In the genomic region with DNA sequence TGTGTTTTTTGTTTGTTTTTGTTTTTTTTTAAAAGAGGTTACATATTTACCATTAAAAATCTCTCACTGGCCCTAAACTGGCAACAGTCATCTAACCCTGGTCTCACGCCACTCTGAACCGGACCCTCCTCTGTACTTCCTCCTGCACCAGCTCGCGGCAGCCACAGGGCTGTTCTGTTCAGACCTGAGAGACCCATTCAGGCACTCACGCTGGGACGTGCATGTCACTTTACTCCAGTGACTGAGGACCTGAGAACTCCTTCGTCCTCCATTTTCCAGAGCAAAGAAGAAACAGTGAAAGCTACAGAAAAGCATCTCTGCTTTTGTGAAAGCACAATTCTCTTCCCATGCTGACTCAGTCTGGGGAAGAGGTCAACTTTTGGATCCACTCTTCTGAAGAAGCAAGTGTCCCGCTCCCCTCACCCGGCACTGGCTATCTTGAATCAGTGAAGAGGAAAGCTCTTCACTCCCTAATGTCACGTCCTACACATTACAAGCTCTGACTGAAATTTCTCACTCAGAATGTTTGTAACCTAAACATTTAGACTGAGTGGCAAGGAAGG, we compare ENCODE assay signal across 8 cellular contexts. TPM values are rescaled to one million over a fixed set of nuclear protein-coding genes. Genes with fewer than 3 reads are reported as not detected.
DNase-seq lines count a peak whose midpoint lies in the region; ATAC-seq, FAIRE-seq and TF ChIP-seq lines count a peak whose summit lies in the region.

No MANE protein-coding gene starts in this region.

- H3K4me1 ChIP-seq in HCT116 (ENCODE audit: control insufficient read depth in 1 of 2, insufficient read depth in 2 of 2, low read length in 2 of 2) (peaks cover 35 to 69% of the 10 kb centered on the region in 2 experiments), right atrium auricular region (peaks cover 0 to 22% of the 10 kb centered on the region in 2 donors), thyroid gland (peaks cover 28 to 38% of the 10 kb centered on the region in 2 donors)

- H2AFZ ChIP-seq in HCT116 (ENCODE audit: low read depth, low read length, poor library complexity, severe bottlenecking): no peak overlapping the region

- peaks cover 84% of the 10 kb centered on the region for H3K79me2 ChIP-seq in HCT116 (ENCODE audit: insufficient read depth, low read length)

- TF ChIP-seq RAD21 in HCT116 (IDR thresholded peaks at IDR 0.05; ENCODE audit: low read depth): no peak

- H3K4me2 ChIP-seq in HCT116 (ENCODE audit: low read length): no peak overlapping the region

- TF ChIP-seq CTCF in HCT116 (IDR thresholded peaks at IDR 0.05 in 2 of 3, conservative IDR thresholded peaks at IDR 0.05 in 1 of 3; ENCODE audit: borderline replicate concordance in 1 of 3, insufficient read depth in 1 of 3, low read depth in 2 of 3, low read length in 2 of 3) (no peak), right atrium auricular region (IDR thresholded peaks at IDR 0.05) (no peak), thyroid gland (IDR thresholded peaks at IDR 0.05) (peak in 1 of 6 experiments; percentile 21)

- H3K9me2 ChIP-seq in HCT116 (ENCODE audit: insufficient read depth): no peaks in the 10 kb centered on the region

- RAD21 ChIA-PET in HCT116 (lab: Charles Lee; ENCODE audit: low non-redundant PET in 1 of 2, low total read pairs in 2 of 2, uncharacterized antibody in 2 of 2, unreplicated experiment in 2 of 2): no interaction called here

- POLR2A ChIA-PET in HCT116 (lab: Charles Lee): no interaction called here

- intact Hi-C loops in HCT116 (cut with micrococcal nuclease): loop anchor here (10.0 kb wide), 1 partner anchor 293 kb away; the partner anchor contains the start of gene PATZ1
- intact Hi-C loops in thyroid gland (cut with DNase I): loop anchor here (10.0 kb wide), 1 partner anchor 143 kb away; the partner anchor contains the start of gene SFI1

- no peak for ATAC-seq in HCT116
- no peak for ATAC-seq in HG03439 (IDR thresholded peaks at IDR 0.05; ENCODE audit: unreplicated experiment)

- 33 to 45% methylated on average over 10 of the region's 10 CpGs for WGBS in thyroid gland, 2 donors

- H3K36me3 ChIP-seq in HCT116 (ENCODE audit: control insufficient read depth in 1 of 2, insufficient read depth in 2 of 2, low read length in 2 of 2) (no peaks in the 10 kb centered on the region), right atrium auricular region (no peaks in the 10 kb centered on the region), thyroid gland (no peaks in the 10 kb centered on the region)

- H4K20me1 ChIP-seq in HCT116 (ENCODE audit: insufficient read depth): 0 out of 2 replicates have a peak, but pooled peaks cover 6% of the 10 kb centered on the region

- peak overlapping the region; percentile 17; the same call in 1 of the 2 replicates for H3K27ac ChIP-seq in HCT116 (ENCODE audit: low read depth, low read length)
- H3K27ac ChIP-seq in right atrium auricular region: peak overlapping the region; percentile 68 to 80
- peak overlapping the region; percentile 59 to 88 (median 87) for H3K27ac ChIP-seq in thyroid gland

- no peak overlapping the region for H3K9ac ChIP-seq in HCT116 (ENCODE audit: low read length)

- no TSS peak for BruUV-seq in HCT116 (replicated peaks; lab: Mats Ljungman, UMichigan)

- DNase-seq in GM12891 (ENCODE audit: insufficient read length, low spot score) (peak; percentile 58), HCT116 (ENCODE audit: low read depth, low spot score) (no peak), SIG-M5 (lab: John Stamatoyannopoulos, UW) (peak; percentile 20), right atrium auricular region (ENCODE audit: low spot score) (no peak), thyroid gland (peak; percentile 31 to 37), NCI-H82 (lab: John Stamatoyannopoulos, UW) (no peak), DMS153 treated with DMSO at 0.1 percent for 48 hours (lab: John Stamatoyannopoulos, UW; ENCODE audit: unreplicated experiment) (no peak)

- H3K9me3 ChIP-seq in HCT116 (ENCODE audit: control insufficient read depth in 1 of 2, insufficient read depth in 1 of 2, low read depth in 1 of 2, low read length in 2 of 2) (no peaks in the 10 kb centered on the region), right atrium auricular region (no peaks in the 10 kb centered on the region), thyroid gland (no peaks in the 10 kb centered on the region)

- CTCF ChIA-PET in HCT116 (lab: Charles Lee): interaction anchor here (1.4 to 1.8 kb wide), 2 partner anchors 28 to 76 kb away, joined by 4 to 5 read pairs; no protein-coding TSS in a partner anchor

- H3K4me3 ChIP-seq in HCT116 (replicated peaks in 1 of 2; ENCODE audit: low read depth in 1 of 2, low read length in 2 of 2) (no peak overlapping the region), right atrium auricular region (peak overlapping the region in 1 of 2 donors; percentile 29), thyroid gland (replicated peaks in 1 of 3) (peak overlapping the region in 1 of 3 donors; percentile 14)

- FAIRE-seq in GM12891 (lab: Jason Lieb, UNC): peak; percentile 89

- TF ChIP-seq POLR2A in GM12891 (IDR thresholded peaks at IDR 0.05; ENCODE audit: low read depth, low read length): peak; percentile 81
- TF ChIP-seq POLR2A in HCT116 (IDR thresholded peaks at IDR 0.05; ENCODE audit: borderline replicate concordance, extremely low read depth, insufficient read depth, insufficient read length): no peak
- no peak for TF ChIP-seq POLR2A in thyroid gland (IDR thresholded peaks at IDR 0.05)

- H3K27me3 ChIP-seq in HCT116 (ENCODE audit: insufficient read depth, low read length): no peaks in the 10 kb centered on the region
- no peaks in the 10 kb centered on the region for H3K27me3 ChIP-seq in right atrium auricular region
- H3K27me3 ChIP-seq in thyroid gland: no peaks in the 10 kb centered on the region

TF ChIP-seq in GM12891, 5 proteins besides CTCF, POLR2A, EP300 and RAD21:
- peak; percentile 71 for TF ChIP-seq POLR2AphosphoS5 (IDR thresholded peaks at IDR 0.05; ENCODE audit: low read depth, low read length)
- no peak for TF ChIP-seq PAX5 (IDR thresholded peaks at IDR 0.05; ENCODE audit: insufficient read depth, low read length, severe bottlenecking)
- TF ChIP-seq SPI1 (IDR thresholded peaks at IDR 0.05; ENCODE audit: low read depth, low read length): 0 out of 2 replicates have a peak, but pooled peaks have one; percentile 6
- peak; percentile 76; the same call in 1 of the 2 replicates for TF ChIP-seq TAF1 (IDR thresholded peaks at IDR 0.05; ENCODE audit: low read depth, low read length)
- TF ChIP-seq POU2F2 (IDR thresholded peaks at IDR 0.05; ENCODE audit: low read depth, low read length): no peak

TF ChIP-seq in HCT116, 20 proteins besides CTCF, POLR2A, EP300 and RAD21:
- TF ChIP-seq, protein P1, sequence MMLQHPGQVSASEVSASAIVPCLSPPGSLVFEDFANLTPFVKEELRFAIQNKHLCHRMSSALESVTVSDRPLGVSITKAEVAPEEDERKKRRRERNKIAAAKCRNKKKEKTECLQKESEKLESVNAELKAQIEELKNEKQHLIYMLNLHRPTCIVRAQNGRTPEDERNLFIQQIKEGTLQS (IDR thresholded peaks at IDR 0.05): no peak
TF ChIP-seq in HCT116: peak in this region for 0.

RNA-seq across cellular contexts. Expression of gene PISD, which starts 24.6 kb away (rescaled TPM):
- polyA plus RNA-seq in GM12891 (2012; ENCODE audit: low read depth, missing spikeins): 29.0 TPM
- total RNA-seq in HCT116 (2021; ENCODE audit: unreplicated experiment) (47.1 TPM), right atrium auricular region (10 to 100 TPM; 14.8 to 27.3 TPM), thyroid gland (10 to 100 TPM; 34.5 to 59.0 (median 42.5) TPM)
- 31.1 and 33.8 TPM in 2 replicates for polyA plus RNA-seq in HCT116 (2012)

Comparison
In these comparisons a context has a peak if more than half of its experiments do, and no peak if none do; other contexts are left out.
1. DNase-seq: peak in GM12891 (single experiment), SIG-M5 (single experiment) and thyroid gland (2 of 2); none in HCT116 (single experiment), right atrium auricular region (single experiment), NCI-H82 (single experiment) and DMS153 treated with DMSO at 0.1 percent for 48 hours (single experiment).
2. H3K27ac ChIP-seq: peak in every context shown above with its lines; median percentile 87 in thyroid gland; 74 in right atrium auricular region; 17 in HCT116.